ENCODE assay signal across 8 cellular contexts in genomic region chr1:16896316-16897065, GRCh38. TPM values are rescaled to one million over a fixed set of nuclear protein-coding genes. Genes with fewer than 3 reads are reported as not detected.
DNase-seq lines count a peak whose midpoint lies in the region; ATAC-seq and TF ChIP-seq lines count a peak whose summit lies in the region.
"Not testable (repeated sequence)": the region's sequence is repeated elsewhere in the genome, so short reads cannot be mapped to it uniquely, and the experiment has no call there.

No MANE protein-coding gene starts in this region.

- intact Hi-C loops in Caco-2 (cut with micrococcal nuclease; ENCODE audit: unreplicated experiment), result loop anchor here (1.0 kb wide), 1 partner anchor 9 kb away; no protein-coding TSS in a partner anchor

- H3K36me3 ChIP-seq in Caco-2 (ENCODE audit: control insufficient read depth, insufficient read depth, low read length), result not testable (repeated sequence)

- H3K4me3 Mint-ChIP-seq in Caco-2 (ENCODE audit: unreplicated experiment) (peak overlapping the region; percentile 79), nephron (peak overlapping the region; percentile 86 to 88 (median 87))
- H3K4me3 Mint-ChIP-seq in T-helper 1 cell treated with Interleukin-12 subunit alpha and Interleukin-12 subunit beta and Interleukin-4 antibody, amounts not matched to agents 30 μg/mL and 1 μg/mL, for 36 hours, result peak overlapping the region; percentile 87
- H3K4me3 Mint-ChIP-seq in activated naive CD4-positive, alpha-beta T cell treated with anti-CD3 and anti-CD28 coated beads, Interleukin-2, amount 10 ng/mL, durations not matched to agents 7 days and 5 days, result peak overlapping the region; percentile 63
- H3K4me3 Mint-ChIP-seq in stimulated activated effector memory CD8-positive, alpha-beta T cell treated with anti-CD3 and anti-CD28 coated beads, Interleukin-12 subunit alpha, Interleukin-12 subunit beta, amount 100 ng/mL, for 72 hours, result peak overlapping the region; percentile 68

- not testable (repeated sequence) for TF ChIP-seq CTCF in Caco-2 (IDR thresholded peaks at IDR 0.05; ENCODE audit: insufficient read depth in 1 of 2, low read depth in 1 of 2, low read length in 1 of 2, severe bottlenecking in 1 of 2, unreplicated experiment in 1 of 2); nephron (IDR thresholded peaks at IDR 0.05; ENCODE audit: unreplicated experiment in 3 of 3)

- H3K4me1 Mint-ChIP-seq in Caco-2 (ENCODE audit: low read depth, unreplicated experiment) (peaks cover 33% of the 10 kb centered on the region), nephron (peaks cover 24% of the 10 kb centered on the region)
- peaks cover 29% of the 10 kb centered on the region for H3K4me1 Mint-ChIP-seq in T-helper 1 cell treated with Interleukin-12 subunit alpha and Interleukin-12 subunit beta and Interleukin-4 antibody, amounts not matched to agents 30 μg/mL and 1 μg/mL, for 36 hours (ENCODE audit: low read depth)
- H3K4me1 Mint-ChIP-seq in activated naive CD4-positive, alpha-beta T cell treated with anti-CD3 and anti-CD28 coated beads, Interleukin-2, amount 10 ng/mL, durations not matched to agents 7 days and 5 days, result peaks cover 44% of the 10 kb centered on the region
- peaks cover 49% of the 10 kb centered on the region for H3K4me1 Mint-ChIP-seq in stimulated activated effector memory CD8-positive, alpha-beta T cell treated with anti-CD3 and anti-CD28 coated beads, Interleukin-12 subunit alpha, Interleukin-12 subunit beta, amount 100 ng/mL, for 72 hours

- H3K27me3 Mint-ChIP-seq in Caco-2 (ENCODE audit: insufficient read depth, unreplicated experiment); nephron (ENCODE audit: low read depth): not testable (repeated sequence)
- peaks cover 15% of the 10 kb centered on the region for H3K27me3 Mint-ChIP-seq in T-helper 1 cell treated with Interleukin-12 subunit alpha and Interleukin-12 subunit beta and Interleukin-4 antibody, amounts not matched to agents 30 μg/mL and 1 μg/mL, for 36 hours (ENCODE audit: low read depth)
- peaks cover 28% of the 10 kb centered on the region for H3K27me3 Mint-ChIP-seq in activated naive CD4-positive, alpha-beta T cell treated with anti-CD3 and anti-CD28 coated beads, Interleukin-2, amount 10 ng/mL, durations not matched to agents 7 days and 5 days

- peak overlapping the region; percentile 40 for H3K4me3 ChIP-seq in Caco-2 (ENCODE audit: low read depth, low read length)

- not testable (repeated sequence) for H3K9me3 ChIP-seq in Caco-2

- DNase-seq in Caco-2, result peak; percentile 69 to 71
- DNase-seq in NCI-H2107 treated with DMSO at 0.1 percent for 48 hours (lab: John Stamatoyannopoulos, UW; ENCODE audit: unreplicated experiment), result peak; percentile 93
- DNase-seq in activated naive CD4-positive, alpha-beta T cell treated with anti-CD3 and anti-CD28 coated beads, Interleukin-2, amount 10 ng/mL, durations not matched to agents 7 days and 5 days, result peak; percentile 76
- DNase-seq in fibroblast of peridontal ligament (ENCODE audit: extremely low read depth), result peak; percentile 96
- peak; percentile 66 to 85 for DNase-seq in stimulated activated effector memory CD8-positive, alpha-beta T cell treated with anti-CD3 and anti-CD28 coated beads, Interleukin-12 subunit alpha, Interleukin-12 subunit beta, amount 100 ng/mL, for 72 hours (ENCODE audit: low spot score in 2 of 2)

- CTCF ChIA-PET in Caco-2 (lab: Charles Lee); activated naive CD4-positive, alpha-beta T cell treated with anti-CD3 and anti-CD28 coated beads, Interleukin-2, amount 10 ng/mL, durations not matched to agents 7 days and 5 days (lab: Charles Lee): not testable (repeated sequence)

- BruUV-seq in Caco-2 (replicated peaks; lab: Mats Ljungman, UMichigan), result not testable (repeated sequence)

- peak; percentile 20 for ATAC-seq in HG02678 (IDR thresholded peaks at IDR 0.05; ENCODE audit: unreplicated experiment)
- ATAC-seq in stimulated activated effector memory CD8-positive, alpha-beta T cell treated with anti-CD3 and anti-CD28 coated beads, Interleukin-12 subunit alpha, Interleukin-12 subunit beta, amount 100 ng/mL, for 72 hours, result not testable (repeated sequence)

- peaks cover 18% of the 10 kb centered on the region for H3K36me3 Mint-ChIP-seq in Caco-2 (ENCODE audit: insufficient read depth, unreplicated experiment)
- not testable (repeated sequence) for H3K36me3 Mint-ChIP-seq in T-helper 1 cell treated with Interleukin-12 subunit alpha and Interleukin-12 subunit beta and Interleukin-4 antibody, amounts not matched to agents 30 μg/mL and 1 μg/mL, for 36 hours (ENCODE audit: low read depth); activated naive CD4-positive, alpha-beta T cell treated with anti-CD3 and anti-CD28 coated beads, Interleukin-2, amount 10 ng/mL, durations not matched to agents 7 days and 5 days; nephron (ENCODE audit: low read depth)
- H3K36me3 Mint-ChIP-seq in stimulated activated effector memory CD8-positive, alpha-beta T cell treated with anti-CD3 and anti-CD28 coated beads, Interleukin-12 subunit alpha, Interleukin-12 subunit beta, amount 100 ng/mL, for 72 hours, result peaks cover 35% of the 10 kb centered on the region

- not testable (repeated sequence) for H3K4me1 ChIP-seq in Caco-2

- H3K27me3 ChIP-seq in Caco-2 (replicated peaks; ENCODE audit: control insufficient read depth, insufficient read depth, low read length), result not testable (repeated sequence)

- H3K27ac Mint-ChIP-seq in Caco-2 (ENCODE audit: unreplicated experiment), result peak overlapping the region; percentile 97
- H3K27ac Mint-ChIP-seq in T-helper 1 cell treated with Interleukin-12 subunit alpha and Interleukin-12 subunit beta and Interleukin-4 antibody, amounts not matched to agents 30 μg/mL and 1 μg/mL, for 36 hours, result peak overlapping the region; percentile 100
- H3K27ac Mint-ChIP-seq in activated naive CD4-positive, alpha-beta T cell treated with anti-CD3 and anti-CD28 coated beads, Interleukin-2, amount 10 ng/mL, durations not matched to agents 7 days and 5 days, result peak overlapping the region; percentile 98
- peak overlapping the region; percentile 100 for H3K27ac Mint-ChIP-seq in nephron
- H3K27ac Mint-ChIP-seq in stimulated activated effector memory CD8-positive, alpha-beta T cell treated with anti-CD3 and anti-CD28 coated beads, Interleukin-12 subunit alpha, Interleukin-12 subunit beta, amount 100 ng/mL, for 72 hours, result peak overlapping the region; percentile 100

- H3K9me3 Mint-ChIP-seq in Caco-2 (ENCODE audit: unreplicated experiment); T-helper 1 cell treated with Interleukin-12 subunit alpha and Interleukin-12 subunit beta and Interleukin-4 antibody, amounts not matched to agents 30 μg/mL and 1 μg/mL, for 36 hours; activated naive CD4-positive, alpha-beta T cell treated with anti-CD3 and anti-CD28 coated beads, Interleukin-2, amount 10 ng/mL, durations not matched to agents 7 days and 5 days; nephron; stimulated activated effector memory CD8-positive, alpha-beta T cell treated with anti-CD3 and anti-CD28 coated beads, Interleukin-12 subunit alpha, Interleukin-12 subunit beta, amount 100 ng/mL, for 72 hours: not testable (repeated sequence)

- POLR2A ChIA-PET in Caco-2 (lab: Charles Lee), result not testable (repeated sequence)

RNA-seq across cellular contexts. Expression of gene RNU1-2, which starts 0.7 kb away (rescaled TPM):
- 1,622 and 1,638 TPM in 2 replicates for total RNA-seq in Caco-2 (2022)

RNA-seq across cellular contexts. Expression of gene CROCC, which starts 25.2 kb away (rescaled TPM):
- total RNA-seq in Caco-2 (2022), result 7.6 and 9.1 TPM in 2 replicates
